ENCODE assay signal across 9 cellular contexts in the genomic region with DNA sequence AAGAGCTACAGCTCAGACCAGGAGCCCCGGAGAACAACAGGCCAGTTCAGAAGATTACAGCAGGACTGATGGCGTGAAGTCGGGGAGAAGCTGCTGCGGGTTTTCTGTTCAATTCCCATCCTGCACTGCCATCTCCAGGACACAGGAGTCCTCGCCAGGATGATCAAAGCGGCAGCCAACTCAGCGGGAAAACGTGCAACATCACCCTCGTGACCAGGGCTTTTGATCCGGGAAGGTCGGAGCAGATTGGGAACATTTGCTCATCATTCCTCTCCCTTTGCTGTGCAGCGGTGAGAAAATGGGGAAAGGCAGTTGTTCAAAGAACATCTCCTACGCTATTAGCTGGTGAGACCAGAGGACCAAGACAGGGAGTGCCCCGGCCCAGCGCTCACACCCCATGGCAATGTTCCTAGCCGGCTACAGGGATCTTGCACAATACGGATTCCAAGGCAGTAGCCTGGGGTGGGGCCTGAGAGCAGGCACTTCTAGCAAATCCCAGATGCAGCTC. TPM values are rescaled to one million over a fixed set of nuclear protein-coding genes. Genes with fewer than 3 reads are reported as not detected.
A peak's percentile ranks its signal among the peaks of the same experiment; 100 is the strongest.
DNase-seq lines count a peak whose midpoint lies in the region; ATAC-seq and TF ChIP-seq lines count a peak whose summit lies in the region.
"Had no signal": no experiment of that assay in that cellular context is flagged by ENCODE, and none has a peak within 500 bp of the region (broad histone marks: within the 10 kb centered on the region; RNA-seq: fewer than 3 reads in every experiment).

No MANE protein-coding gene starts in this region.

- H3K9ac ChIP-seq in MM.1S (ENCODE audit: low read length): no peak overlapping the region

- H3K79me2 ChIP-seq in MM.1S (ENCODE audit: low read length): no peaks in the 10 kb centered on the region

- H3K27ac ChIP-seq in MM.1S (ENCODE audit: low read length): no peak overlapping the region
- H3K27ac ChIP-seq: HL-60 had no signal

- peak overlapping the region; percentile 26; the same call in 1 of the 2 replicates for H3K4me2 ChIP-seq in MM.1S (ENCODE audit: low read depth, low read length)

- no peaks in the 10 kb centered on the region for H4K20me1 ChIP-seq in MM.1S (ENCODE audit: insufficient read depth, low read length)

- H3K4me1 ChIP-seq in MM.1S (ENCODE audit: low read length): no peaks in the 10 kb centered on the region

- H3K9me2 ChIP-seq in MM.1S (replicated peaks; ENCODE audit: insufficient read depth, low read length): no peaks in the 10 kb centered on the region

- TF ChIP-seq CTCF in MM.1S (IDR thresholded peaks at IDR 0.05; ENCODE audit: low read length) (peak; percentile 37), fibroblast of mammary gland (conservative IDR thresholded peaks at IDR 0.05; ENCODE audit: control insufficient read depth, insufficient read depth, low read depth, low read length) (peak; percentile 79)

- H3F3A ChIP-seq in MM.1S (ENCODE audit: insufficient read depth, low read length): no peaks in the 10 kb centered on the region

- no peak for ATAC-seq in HG03135 (IDR thresholded peaks at IDR 0.05; ENCODE audit: unreplicated experiment)
- ATAC-seq in HG02840 (IDR thresholded peaks at IDR 0.05; ENCODE audit: low FRiP score, unreplicated experiment): no peak

- H3K4me3 ChIP-seq in MM.1S (ENCODE audit: low read length) (no peak overlapping the region), fibroblast of mammary gland (ENCODE audit: control insufficient read depth, low read depth, low read length) (peak overlapping the region; percentile 19)

- H3K27me3 ChIP-seq in MM.1S (replicated peaks; ENCODE audit: insufficient read depth, low read length): no peaks in the 10 kb centered on the region

- no peaks in the 10 kb centered on the region for H3K9me3 ChIP-seq in MM.1S (replicated peaks; ENCODE audit: insufficient read depth, low read length)

- H3K36me3 ChIP-seq in MM.1S (replicated peaks; ENCODE audit: insufficient read depth, low read length): no peaks in the 10 kb centered on the region

- H2AFZ ChIP-seq in MM.1S (ENCODE audit: low read length): peak overlapping the region; percentile 43

- DNase-seq in DMS 273 (lab: John Stamatoyannopoulos, UW; ENCODE audit: unreplicated experiment): peak; percentile 93
- DNase-seq in MM.1S: no peak
- peak; percentile 77 to 92 for DNase-seq in SW 1271 (lab: John Stamatoyannopoulos, UW)
- peak; percentile 97 for DNase-seq in fibroblast of mammary gland (ENCODE audit: low read depth)
- DNase-seq in myocyte (ENCODE audit: low read depth): peak; percentile 96
- no peak for DNase-seq in NCI-H1105 treated with DMSO at 0.1 percent for 48 hours (lab: John Stamatoyannopoulos, UW)

RNA-seq across cellular contexts. Expression of a gene that starts 50.4 kb away (rescaled TPM):
- 20.2 and 25.2 TPM in 2 replicates for total RNA-seq in myocyte
- 12.2 TPM for polyA plus RNA-seq in myocyte (2012)

Comparison
In these comparisons a context has a peak if more than half of its experiments do, and no peak if none do; other contexts are left out.
1. DNase-seq: peak in DMS 273 (single experiment), SW 1271 (2 of 2), fibroblast of mammary gland (single experiment) and myocyte (single experiment); none in MM.1S (single experiment) and NCI-H1105 treated with DMSO at 0.1 percent for 48 hours (single experiment).